In genomic region chr5:2175041-2175440, GRCh38 we compare ENCODE assay signal across 28 cellular contexts.
"Had no signal": no experiment of that assay in that cellular context is flagged by ENCODE, and none has a peak within 500 bp of the region (broad histone marks: within the 10 kb centered on the region; RNA-seq: fewer than 3 reads in every experiment).

No MANE protein-coding gene starts in this region.

- H3K9me3 Mint-ChIP-seq: stimulated activated effector memory CD8-positive, alpha-beta T cell treated with anti-CD3 and anti-CD28 coated beads, Interleukin-12 subunit alpha, Interleukin-12 subunit beta, amount 100 ng/mL, for 72 hours; stimulated activated memory B cell treated with anti-CD40 and anti-IgM and Interleukin-4, amounts not matched to agents 10 μg/mL and 1 μg/mL and 100 μg/mL, for 72 hours; stimulated activated naive B cell treated with anti-CD40 and anti-IgM and Interleukin-4, amounts not matched to agents 10 μg/mL and 1 μg/mL and 100 μg/mL, for 72 hours; stimulated activated naive CD8-positive, alpha-beta T cell treated with anti-CD3 and anti-CD28 coated beads, Interleukin-15, amount 100 ng/mL, for 72 hours; stimulated activated naive CD8-positive, alpha-beta T cell treated with anti-CD3 and anti-CD28 coated beads, Interleukin-15, Interleukin-2, amounts not matched to agents 100 ng/mL and 50 ng/mL, for 24 hours; type B pancreatic cell had no signal

- H3K4me3 ChIP-seq: stomach, suprapubic skin, testis, thoracic aorta, thyroid gland, tibial artery, tibial nerve, transverse colon, upper lobe of left lung, upper lobe of right lung, uterus, vagina had no signal

- H3K36me3 ChIP-seq: stomach, suprapubic skin, thoracic aorta, thyroid gland, tibial artery, tibial nerve, transverse colon, upper lobe of left lung, upper lobe of right lung, uterus, vagina had no signal

- ATAC-seq: stimulated activated effector memory CD8-positive, alpha-beta T cell treated with anti-CD3 and anti-CD28 coated beads, Interleukin-12 subunit alpha, Interleukin-12 subunit beta, amount 100 ng/mL, for 72 hours; stimulated activated memory B cell treated with anti-CD40 and anti-IgM and Interleukin-4, amounts not matched to agents 10 μg/mL and 1 μg/mL and 100 μg/mL, for 72 hours; stimulated activated naive B cell treated with anti-CD40 and anti-IgM and Interleukin-4, amounts not matched to agents 10 μg/mL and 1 μg/mL and 100 μg/mL, for 72 hours; stimulated activated naive CD8-positive, alpha-beta T cell treated with anti-CD3 and anti-CD28 coated beads, Interleukin-15, amount 100 ng/mL, for 72 hours; stimulated activated naive CD8-positive, alpha-beta T cell treated with anti-CD3 and anti-CD28 coated beads, Interleukin-15, Interleukin-2, amounts not matched to agents 100 U/mL and 50 U/mL, for 24 hours; upper lobe of right lung had no signal

- H3K36me3 Mint-ChIP-seq: stimulated activated effector memory CD8-positive, alpha-beta T cell treated with anti-CD3 and anti-CD28 coated beads, Interleukin-12 subunit alpha, Interleukin-12 subunit beta, amount 100 ng/mL, for 72 hours; stimulated activated memory B cell treated with anti-CD40 and anti-IgM and Interleukin-4, amounts not matched to agents 10 μg/mL and 1 μg/mL and 100 μg/mL, for 72 hours; stimulated activated naive B cell treated with anti-CD40 and anti-IgM and Interleukin-4, amounts not matched to agents 10 μg/mL and 1 μg/mL and 100 μg/mL, for 72 hours; type B pancreatic cell had no signal

- DNase-seq: stimulated activated CD4-positive, alpha-beta T cell treated with anti-CD3 and anti-CD28 coated beads, Interleukin-2, amount 100 ng/mL, for 48 hours; stimulated activated CD4-positive, alpha-beta T cell treated with anti-CD3 and anti-CD28 coated beads, Interleukin-4, amount 100 ng/mL, for 1 hour; stimulated activated CD4-positive, alpha-beta T cell treated with anti-CD3 and anti-CD28 coated beads, Interleukin-4, amount 100 ng/mL, for 24 hours; stimulated activated CD4-positive, alpha-beta T cell treated with anti-CD3 and anti-CD28 coated beads, Interleukin-4, amount 100 ng/mL, for 4 hours; stimulated activated CD8-positive, alpha-beta memory T cell treated with anti-CD3 and anti-CD28 coated beads, Interleukin-4, amount 100 ng/mL, for 48 hours; stimulated activated naive B cell treated with anti-CD40 and anti-IgM and Interleukin-4, amounts not matched to agents 10 μg/mL and 1 μg/mL and 100 μg/mL, for 72 hours; stimulated activated naive CD4-positive, alpha-beta T cell; stimulated activated naive CD4-positive, alpha-beta T cell treated with Interleukin-2 at 50 U/mL for 16 hours; stimulated activated naive CD8-positive, alpha-beta T cell treated with anti-CD3 and anti-CD28 coated beads, Interleukin-15, amount 100 ng/mL, for 72 hours; stimulated activated naive CD8-positive, alpha-beta T cell treated with anti-CD3 and anti-CD28 coated beads, Interleukin-15, Interleukin-2, amounts not matched to agents 100 U/mL and 50 U/mL, for 24 hours; stomach; substantia nigra; testis; thyroid gland; transverse colon; trophoblast cell; upper lobe of right lung; uterus had no signal

- H3K9me3 ChIP-seq: stomach, suprapubic skin, testis, thoracic aorta, thyroid gland, tibial artery, tibial nerve, transverse colon, upper lobe of left lung, upper lobe of right lung, uterus, vagina had no signal

- H3K27me3 Mint-ChIP-seq: stimulated activated memory B cell treated with anti-CD40 and anti-IgM and Interleukin-4, amounts not matched to agents 10 μg/mL and 1 μg/mL and 100 μg/mL, for 72 hours; stimulated activated naive B cell treated with anti-CD40 and anti-IgM and Interleukin-4, amounts not matched to agents 10 μg/mL and 1 μg/mL and 100 μg/mL, for 72 hours; stimulated activated naive CD8-positive, alpha-beta T cell treated with anti-CD3 and anti-CD28 coated beads, Interleukin-15, Interleukin-2, amounts not matched to agents 100 ng/mL and 50 ng/mL, for 24 hours had no signal

- H3K4me1 ChIP-seq: stomach, testis, thyroid gland, tibial artery, tibial nerve, transverse colon, upper lobe of left lung, upper lobe of right lung, uterus, vagina had no signal

- H3K27ac ChIP-seq: stomach, suprapubic skin, testis, thoracic aorta, thyroid gland, tibial artery, tibial nerve, transverse colon, upper lobe of left lung, upper lobe of right lung, uterus, vagina had no signal

- H3K27ac Mint-ChIP-seq: stimulated activated effector memory CD8-positive, alpha-beta T cell treated with anti-CD3 and anti-CD28 coated beads, Interleukin-12 subunit alpha, Interleukin-12 subunit beta, amount 100 ng/mL, for 72 hours; stimulated activated memory B cell treated with anti-CD40 and anti-IgM and Interleukin-4, amounts not matched to agents 10 μg/mL and 1 μg/mL and 100 μg/mL, for 72 hours; stimulated activated naive B cell treated with anti-CD40 and anti-IgM and Interleukin-4, amounts not matched to agents 10 μg/mL and 1 μg/mL and 100 μg/mL, for 72 hours; stimulated activated naive CD8-positive, alpha-beta T cell treated with anti-CD3 and anti-CD28 coated beads, Interleukin-15, amount 100 ng/mL, for 72 hours; stimulated activated naive CD8-positive, alpha-beta T cell treated with anti-CD3 and anti-CD28 coated beads, Interleukin-15, Interleukin-2, amounts not matched to agents 100 ng/mL and 50 ng/mL, for 24 hours; type B pancreatic cell had no signal

- H3K4me3 Mint-ChIP-seq: stimulated activated effector memory CD8-positive, alpha-beta T cell treated with anti-CD3 and anti-CD28 coated beads, Interleukin-12 subunit alpha, Interleukin-12 subunit beta, amount 100 ng/mL, for 72 hours; stimulated activated memory B cell treated with anti-CD40 and anti-IgM and Interleukin-4, amounts not matched to agents 10 μg/mL and 1 μg/mL and 100 μg/mL, for 72 hours; stimulated activated naive B cell treated with anti-CD40 and anti-IgM and Interleukin-4, amounts not matched to agents 10 μg/mL and 1 μg/mL and 100 μg/mL, for 72 hours; stimulated activated naive CD8-positive, alpha-beta T cell treated with anti-CD3 and anti-CD28 coated beads, Interleukin-15, amount 100 ng/mL, for 72 hours; stimulated activated naive CD8-positive, alpha-beta T cell treated with anti-CD3 and anti-CD28 coated beads, Interleukin-15, Interleukin-2, amounts not matched to agents 100 ng/mL and 50 ng/mL, for 24 hours; type B pancreatic cell had no signal

- H3K4me1 Mint-ChIP-seq: stimulated activated effector memory CD8-positive, alpha-beta T cell treated with anti-CD3 and anti-CD28 coated beads, Interleukin-12 subunit alpha, Interleukin-12 subunit beta, amount 100 ng/mL, for 72 hours; stimulated activated memory B cell treated with anti-CD40 and anti-IgM and Interleukin-4, amounts not matched to agents 10 μg/mL and 1 μg/mL and 100 μg/mL, for 72 hours; stimulated activated naive B cell treated with anti-CD40 and anti-IgM and Interleukin-4, amounts not matched to agents 10 μg/mL and 1 μg/mL and 100 μg/mL, for 72 hours; stimulated activated naive CD8-positive, alpha-beta T cell treated with anti-CD3 and anti-CD28 coated beads, Interleukin-15, amount 100 ng/mL, for 72 hours had no signal

- H3K27me3 ChIP-seq: testis, thyroid gland, transverse colon, upper lobe of left lung, uterus, vagina had no signal
